Comparison of ENCODE assay signal across 8 cellular contexts in the genomic region with DNA sequence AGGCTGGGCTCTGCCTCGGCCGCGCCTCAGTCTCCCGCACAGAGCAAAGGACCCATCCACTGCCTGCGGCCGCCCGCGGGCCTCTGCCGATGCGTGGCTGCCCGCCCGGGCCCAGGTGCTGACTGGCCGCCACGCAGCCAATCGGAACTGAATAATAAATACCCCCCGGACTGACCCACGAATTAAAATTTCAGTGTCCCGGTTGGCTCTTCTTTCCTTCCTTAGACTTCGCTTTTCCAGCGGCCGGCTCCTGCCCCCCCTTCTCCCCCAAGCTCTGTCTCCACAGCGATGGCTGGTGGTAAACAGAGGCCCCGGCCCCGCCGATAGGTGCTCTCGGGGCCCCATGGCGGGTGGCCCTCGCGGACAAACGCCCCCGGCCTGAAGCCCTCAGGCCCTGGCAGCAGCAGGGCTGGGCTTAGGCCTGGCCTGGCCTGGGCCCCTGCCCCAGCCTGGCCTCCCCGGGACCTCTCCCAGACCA. TPM values are rescaled to one million over a fixed set of nuclear protein-coding genes. Genes with fewer than 3 reads are reported as not detected.
DNase-seq lines count a peak whose midpoint lies in the region; ATAC-seq and TF ChIP-seq lines count a peak whose summit lies in the region.

No MANE protein-coding gene starts in this region.

- WGBS in IMR-90 (ENCODE audit: extremely low coverage in 2 of 2, insufficient read length in 1 of 2), 2 experiments: 13% methylated on average over 21 of the region's 32 CpGs; no CpG with 5 or more reads in 1 of the 2 experiments
- whole genome bisulfite sequencing in mesenchymal stem cell: 4% methylated on average over 32 of the region's 32 CpGs
- 3% methylated on average over 30 to 32 of the region's 32 CpGs for WGBS in aorta, 2 donors

- no peaks in the 10 kb centered on the region for H3K27me3 ChIP-seq in IMR-90 (ENCODE audit: control insufficient read depth, insufficient read depth, low read length)
- H3K27me3 ChIP-seq in mesenchymal stem cell (ENCODE audit: control insufficient read depth in 1 of 2, insufficient read depth in 1 of 2, low read length in 2 of 2): no peaks in the 10 kb centered on the region
- H3K27me3 ChIP-seq in aorta (ENCODE audit: control insufficient read depth in 1 of 2, insufficient read depth in 2 of 2, low read length in 1 of 2): no peaks in the 10 kb centered on the region

- H3K4me3 ChIP-seq in AG09309 (ENCODE audit: control insufficient read depth, low read depth, low read length) (peak overlapping the region; percentile 62), IMR-90 (ENCODE audit: insufficient read depth, low read depth, low read length) (peak overlapping the region; percentile 83), cardiac fibroblast (replicated peaks in 1 of 2; ENCODE audit: low read depth in 2 of 2, low read length in 2 of 2) (peak overlapping the region; percentile 72 to 79), mesenchymal stem cell (ENCODE audit: insufficient read depth in 1 of 2, low read depth in 1 of 2, low read length in 2 of 2) (peak overlapping the region; percentile 85), aorta (ENCODE audit: low read length in 2 of 2) (peak overlapping the region; percentile 59 to 66)

- TF ChIP-seq POLR2A in IMR-90 (IDR thresholded peaks at IDR 0.05; ENCODE audit: low read depth, low read length): peak; percentile 63; the same call in 1 of the 2 replicates

- peak overlapping the region; percentile 65; the same call in 1 of the 2 replicates for H3K56ac ChIP-seq in IMR-90 (ENCODE audit: extremely low read depth, insufficient read depth, low read length)

- TF ChIP-seq CTCF in AG09309 (IDR thresholded peaks at IDR 0.05; ENCODE audit: control insufficient read depth, insufficient read depth, low read depth, low read length, missing control alignments): no peak
- TF ChIP-seq CTCF in IMR-90 (conservative IDR thresholded peaks at IDR 0.05; ENCODE audit: low read depth, low read length): no peak
- TF ChIP-seq CTCF in cardiac fibroblast (IDR thresholded peaks at IDR 0.05; ENCODE audit: low read depth, low read length): no peak

- in situ Hi-C loops in IMR-90 (cut with MboI; ENCODE audit: low sequenced_read_pairs): no loop called here

- dilution Hi-C loops in IMR-90 (cut with HindIII; ENCODE audit: low sequenced_read_pairs, unreplicated experiment): no loop called here

- H4K5ac ChIP-seq in IMR-90 (ENCODE audit: low read depth, low read length): no peak overlapping the region

- peak overlapping the region; percentile 71; the same call in 1 of the 2 replicates for H3K23ac ChIP-seq in IMR-90 (ENCODE audit: low read depth, low read length)
- peak overlapping the region in 1 of 2 experiments; percentile 99 for H3K23ac ChIP-seq in mesenchymal stem cell (ENCODE audit: low read length in 2 of 2)

- ATAC-seq in IMR-90 (ENCODE audit: low read depth) (no peak), aorta (ENCODE audit: low FRiP score) (no peak), HG03280 (IDR thresholded peaks at IDR 0.05; ENCODE audit: unreplicated experiment) (no peak), HG02678 (IDR thresholded peaks at IDR 0.05; ENCODE audit: unreplicated experiment) (no peak)

- DNase-seq in AG09309 (ENCODE audit: low read depth) (no peak), IMR-90 (peak; percentile 37), cardiac fibroblast (ENCODE audit: low read depth in 2 of 2) (peak; percentile 35 to 39), mesenchymal stem cell (no peak), aorta (peak in 1 of 2 donors; percentile 79)
- no peak for DNase-seq in activated CD8-positive, alpha-beta memory T cell treated with anti-CD3 and anti-CD28 coated beads, Interleukin-2, amount 50 U/mL, for 48 hours

- H3K36me3 ChIP-seq in IMR-90 (ENCODE audit: control insufficient read depth, insufficient read depth, low read length): peaks cover 22% of the 10 kb centered on the region
- peaks cover 19 to 49% of the 10 kb centered on the region in 2 experiments for H3K36me3 ChIP-seq in mesenchymal stem cell (ENCODE audit: control insufficient read depth in 1 of 2, insufficient read depth in 2 of 2, low read depth in 1 of 2, low read length in 2 of 2)
- H3K36me3 ChIP-seq in aorta (ENCODE audit: control insufficient read depth in 1 of 2, insufficient read depth in 2 of 2, low read length in 1 of 2): no peaks in the 10 kb centered on the region

- peak overlapping the region; percentile 45; the same call in 1 of the 2 replicates for H3K14ac ChIP-seq in IMR-90 (replicated peaks; ENCODE audit: low read depth, low read length)
- H3K14ac ChIP-seq in mesenchymal stem cell (ENCODE audit: low read length in 2 of 2): peak overlapping the region in 1 of 2 experiments; percentile 99

- no TSS peak for BruUV-seq in IMR-90 (replicated peaks; lab: Mats Ljungman, UMichigan)

- no peak for TF ChIP-seq RAD21 in IMR-90 (IDR thresholded peaks at IDR 0.05; ENCODE audit: low read length)

- H2BK5ac ChIP-seq in IMR-90 (ENCODE audit: low read depth, low read length, poor library complexity, severe bottlenecking) (peak overlapping the region; percentile 93), mesenchymal stem cell (ENCODE audit: low read depth, low read length, poor library complexity, severe bottlenecking) (peak overlapping the region; percentile 92)

- no peak overlapping the region for H2BK120ac ChIP-seq in IMR-90 (ENCODE audit: low read depth, low read length)
- H2BK120ac ChIP-seq in mesenchymal stem cell (ENCODE audit: low read depth, low read length): no peak overlapping the region

- no peak overlapping the region for H2AFZ ChIP-seq in IMR-90 (replicated peaks; ENCODE audit: low read length, poor library complexity)
- no peak overlapping the region for H2AFZ ChIP-seq in mesenchymal stem cell (ENCODE audit: low read depth, low read length)

- peak overlapping the region in 1 of 2 experiments; percentile 75 for H2BK12ac ChIP-seq in mesenchymal stem cell (ENCODE audit: low read length in 2 of 2)

- CTCF ChIA-PET in IMR-90 (lab: Yijun Ruan, JAX): no interaction called here

- H3K9me3 ChIP-seq in IMR-90 (ENCODE audit: control insufficient read depth, insufficient read depth, low read length) (no peaks in the 10 kb centered on the region), mesenchymal stem cell (ENCODE audit: control insufficient read depth, low read length) (no peaks in the 10 kb centered on the region), aorta (ENCODE audit: control insufficient read depth, low read length) (no peaks in the 10 kb centered on the region)

- H2AK5ac ChIP-seq in IMR-90 (ENCODE audit: low read depth, low read length) (peak overlapping the region; percentile 43; the same call in 1 of the 2 replicates), mesenchymal stem cell (ENCODE audit: low read length, severe bottlenecking) (no peak overlapping the region)

- no peak overlapping the region for H2BK20ac ChIP-seq in IMR-90 (ENCODE audit: low read depth, low read length)

- intact Hi-C loops in IMR-90 (cut with micrococcal nuclease): loop anchor here (2.0 kb wide), 1 partner anchor 141 kb away; no protein-coding TSS in a partner anchor
- intact Hi-C loops in aorta (cut with DNase I): no loop called here

- H3K79me1 ChIP-seq in IMR-90 (ENCODE audit: low read depth in 1 of 2, low read length in 2 of 2) (peaks cover 3 to 26% of the 10 kb centered on the region in 2 experiments; a peak in 2 of 4 replicates), mesenchymal stem cell (replicated peaks; ENCODE audit: low read length, poor library complexity, severe bottlenecking) (no peaks in the 10 kb centered on the region)

- H3K27ac ChIP-seq in IMR-90 (ENCODE audit: insufficient read depth, low read length) (peak overlapping the region; percentile 98), mesenchymal stem cell (ENCODE audit: low read length, poor library complexity, severe bottlenecking) (peak overlapping the region; percentile 61), aorta (ENCODE audit: low read depth in 1 of 2, low read length in 2 of 2) (peak overlapping the region in 1 of 2 donors; percentile 11)

- H4K20me1 ChIP-seq in IMR-90 (ENCODE audit: insufficient read depth, low read length): peaks cover 56% of the 10 kb centered on the region

- H3K4ac ChIP-seq in IMR-90 (ENCODE audit: low read depth, low read length): peak overlapping the region; percentile 60
- H3K4ac ChIP-seq in mesenchymal stem cell (ENCODE audit: low read depth in 1 of 2, low read length in 2 of 2): peak overlapping the region in 1 of 2 experiments; percentile 99

- H2BK15ac ChIP-seq in IMR-90 (ENCODE audit: low read depth, low read length) (no peak overlapping the region), mesenchymal stem cell (ENCODE audit: low read depth, poor library complexity, severe bottlenecking) (peak overlapping the region; percentile 94)

- H4K8ac ChIP-seq in IMR-90 (ENCODE audit: low read depth in 2 of 2, low read length in 2 of 2) (no peak overlapping the region; a peak in 1 of 4 replicates), mesenchymal stem cell (ENCODE audit: low read length) (no peak overlapping the region)

- H4K91ac ChIP-seq in IMR-90 (ENCODE audit: insufficient read depth, low read depth, low read length) (peak overlapping the region; percentile 32; the same call in 1 of the 2 replicates), mesenchymal stem cell (ENCODE audit: low read length) (no peak overlapping the region)

- H3K4me2 ChIP-seq in IMR-90 (ENCODE audit: low read depth, low read length) (peak overlapping the region; percentile 91), mesenchymal stem cell (ENCODE audit: low read length, poor library complexity, severe bottlenecking) (peak overlapping the region; percentile 81)

- H3K18ac ChIP-seq in IMR-90 (ENCODE audit: low read depth, low read length) (no peak overlapping the region; the same call in 1 of the 2 replicates), mesenchymal stem cell (ENCODE audit: low read depth in 1 of 2, low read length in 2 of 2) (peak overlapping the region in 1 of 2 experiments; percentile 97)

- peaks cover 33% of the 10 kb centered on the region for H3K4me1 ChIP-seq in IMR-90 (ENCODE audit: control insufficient read depth, insufficient read depth, low read length)
- H3K4me1 ChIP-seq in mesenchymal stem cell (ENCODE audit: control insufficient read depth, insufficient read depth, low read depth, low read length): peaks cover 53% of the 10 kb centered on the region
- H3K4me1 ChIP-seq in aorta (ENCODE audit: control insufficient read depth in 1 of 2, insufficient read depth in 2 of 2, low read length in 2 of 2): no peaks in the 10 kb centered on the region

- peak overlapping the region; percentile 99 for H2AK9ac ChIP-seq in IMR-90 (replicated peaks; ENCODE audit: low read depth, low read length, poor library complexity)

- POLR2A ChIA-PET in IMR-90 (lab: Charles Lee; ENCODE audit: unreplicated experiment): no interaction called here

- no peaks in the 10 kb centered on the region for H3K9me1 ChIP-seq in IMR-90 (ENCODE audit: insufficient read depth, low read length)

- peak overlapping the region; percentile 75 for H3K9ac ChIP-seq in IMR-90 (ENCODE audit: low read depth, low read length)
- peak overlapping the region; percentile 92 for H3K9ac ChIP-seq in mesenchymal stem cell (ENCODE audit: low read length)

RNA-seq across cellular contexts. Expression of a gene that starts 2.6 kb away (rescaled TPM):
- total RNA-seq in IMR-90 (2012; rRNA removed) (3.2 and 4.2 TPM in 2 replicates), aorta (10 to 100 TPM; 50.4 to 53.9 TPM)
- polyA plus RNA-seq in IMR-90 (2012; rRNA removed) (10.3 and 14.7 TPM in 2 replicates), aorta (10 to 100 TPM in 1 of 2 donors, 1 to 10 TPM in 1; 7.8 to 14.5 TPM)
- 6.9 and 17.2 TPM in 2 replicates for polyA plus RNA-seq in IMR-90 (2012; cell fraction: cytosol; rRNA removed)
- polyA plus RNA-seq in IMR-90 (2012; cell fraction: nucleus; rRNA removed; ENCODE audit: low replicate concordance): 22.8 and 55.1 TPM in 2 replicates
- 27.7 TPM for polyA plus RNA-seq in mesenchymal stem cell (2013, experiment 1 of 2)
- polyA plus RNA-seq in mesenchymal stem cell (2013, experiment 2 of 2): 26.9 TPM

RNA-seq across cellular contexts. Expression of a gene that starts 56.6 kb away (rescaled TPM):
- 10.8 and 13.6 TPM in 2 replicates for total RNA-seq in IMR-90 (2012; rRNA removed)
- 12.1 and 16.6 TPM in 2 replicates for polyA plus RNA-seq in IMR-90 (2012; rRNA removed)
- 11.9 and 21.3 TPM in 2 replicates for polyA plus RNA-seq in IMR-90 (2012; cell fraction: cytosol; rRNA removed)
- 12.0 and 20.3 TPM in 2 replicates for polyA plus RNA-seq in IMR-90 (2012; cell fraction: nucleus; rRNA removed; ENCODE audit: low replicate concordance)
- 49.3 TPM for polyA plus RNA-seq in mesenchymal stem cell (2013, experiment 1 of 2)
- polyA plus RNA-seq in mesenchymal stem cell (2013, experiment 2 of 2): 49.4 TPM
- total RNA-seq in aorta: 10 to 100 TPM; 14.9 to 20.3 TPM
- polyA plus RNA-seq in aorta: 10 to 100 TPM in 1 of 2 donors, 1 to 10 TPM in 1; 6.5 to 16.8 TPM

RNA-seq across cellular contexts. Expression of a gene that starts 59.8 kb away (rescaled TPM):
- 107 and 115 TPM in 2 replicates for total RNA-seq in IMR-90 (2012; rRNA removed)
- polyA plus RNA-seq in IMR-90 (2012; rRNA removed): 151 and 196 TPM in 2 replicates
- 175 and 201 TPM in 2 replicates for polyA plus RNA-seq in IMR-90 (2012; cell fraction: cytosol; rRNA removed)
- polyA plus RNA-seq in IMR-90 (2012; cell fraction: nucleus; rRNA removed; ENCODE audit: low replicate concordance): 144 and 291 TPM in 2 replicates
- polyA plus RNA-seq in mesenchymal stem cell (2013, experiment 1 of 2): 184 TPM
- polyA plus RNA-seq in mesenchymal stem cell (2013, experiment 2 of 2): 179 TPM
- 10 to 100 TPM; 80.8 to 97.8 TPM for total RNA-seq in aorta
- polyA plus RNA-seq in aorta: 100 to 1,000 TPM in 1 of 2 donors, 10 to 100 TPM in 1; 82.4 to 230 TPM

Comparison
In these comparisons a context has a peak if more than half of its experiments do, and no peak if none do; other contexts are left out.
1. DNase-seq: peak in IMR-90 (single experiment) and cardiac fibroblast (2 of 2); none in AG09309 (single experiment), mesenchymal stem cell (single experiment) and activated CD8-positive, alpha-beta memory T cell treated with anti-CD3 and anti-CD28 coated beads, Interleukin-2, amount 50 U/mL, for 48 hours (single experiment).
2. Peak in every context shown above with its lines, with median percentiles within 50 percentile points of each other: H3K4me3 ChIP-seq.